ENCODE assay signal across 9 cellular contexts in genomic region chr18:62999392-62999791, GRCh38.
DNase-seq lines count a peak whose midpoint lies in the region; ATAC-seq, FAIRE-seq and TF ChIP-seq lines count a peak whose summit lies in the region.
"Had no signal": no experiment of that assay in that cellular context is flagged by ENCODE, and none has a peak within 500 bp of the region (broad histone marks: within the 10 kb centered on the region; RNA-seq: fewer than 3 reads in every experiment).

No MANE protein-coding gene starts in this region.

- H4K20me1 ChIP-seq in astrocyte (ENCODE audit: insufficient read depth, low read length) = no peaks in the 10 kb centered on the region

- ATAC-seq in Right ventricle myocardium inferior = peak; percentile 87
- no peak for ATAC-seq in HG03097 (IDR thresholded peaks at IDR 0.05; ENCODE audit: low FRiP score, unreplicated experiment)
- no peak for ATAC-seq in HG03439 (IDR thresholded peaks at IDR 0.05; ENCODE audit: unreplicated experiment)

- peaks cover 3% of the 10 kb centered on the region for H3K27me3 Mint-ChIP-seq in astrocyte (ENCODE audit: low read depth, unreplicated experiment)

- peaks cover 3% of the 10 kb centered on the region for H3K9me3 ChIP-seq in astrocyte (ENCODE audit: insufficient read depth, low read depth, low read length)

- H3K4me3 Mint-ChIP-seq in astrocyte (ENCODE audit: unreplicated experiment) = no peak overlapping the region
- H3K4me3 Mint-ChIP-seq: neural progenitor cell had no signal

- no peaks in the 10 kb centered on the region for H3K4me1 Mint-ChIP-seq in astrocyte (ENCODE audit: low read depth, unreplicated experiment)

- no peak for TF ChIP-seq CTCF in AG10803 (conservative IDR thresholded peaks at IDR 0.05; ENCODE audit: low read length)
- no peak for TF ChIP-seq CTCF in astrocyte (IDR thresholded peaks at IDR 0.05; ENCODE audit: insufficient read depth, low read depth, low read length)

- peak; percentile 5 for FAIRE-seq in astrocyte (lab: Jason Lieb, UNC)

- H3K4me2 ChIP-seq in astrocyte (ENCODE audit: low read length) = no peak overlapping the region
- H3K4me2 ChIP-seq: neural progenitor cell had no signal

- no peaks in the 10 kb centered on the region for H3K36me3 Mint-ChIP-seq in astrocyte (ENCODE audit: low read depth, unreplicated experiment)
- H3K36me3 Mint-ChIP-seq: neural progenitor cell had no signal

- H3K36me3 ChIP-seq in astrocyte (ENCODE audit: insufficient read depth, low read length) = no peaks in the 10 kb centered on the region
- H3K36me3 ChIP-seq: neural progenitor cell had no signal

- DNase-seq in AG10803 (ENCODE audit: low read depth) (peak; percentile 27), astrocyte (ENCODE audit: low read depth) (peak; percentile 73), Right ventricle myocardium inferior (ENCODE audit: missing footprints) (no peak), pulmonary artery endothelial cell (ENCODE audit: low read depth, low spot score) (peak; percentile 83), NCI-H2227 treated with DMSO at 0.1 percent for 48 hours (lab: John Stamatoyannopoulos, UW) (no peak), SHP77 treated with DMSO at 0.1 percent for 48 hours (lab: John Stamatoyannopoulos, UW) (no peak)

- intact Hi-C loops in Right ventricle myocardium inferior (cut with DNase I) = no loop called here

- no peak overlapping the region for H3K9ac ChIP-seq in astrocyte (ENCODE audit: low read length)
- H3K9ac ChIP-seq: neural progenitor cell had no signal

- H3K27ac ChIP-seq in astrocyte (ENCODE audit: low read depth, low read length) = no peak overlapping the region
- H3K27ac ChIP-seq: neural progenitor cell had no signal

- H3K27ac Mint-ChIP-seq in astrocyte (ENCODE audit: unreplicated experiment) = no peak overlapping the region
- H3K27ac Mint-ChIP-seq: neural progenitor cell had no signal

- H3K4me3 ChIP-seq in AG10803 (ENCODE audit: low read length) (no peak overlapping the region), astrocyte (ENCODE audit: insufficient read depth, low read depth, low read length) (no peak overlapping the region)
- H3K4me3 ChIP-seq: neural progenitor cell had no signal

- H3K79me2 ChIP-seq in astrocyte (ENCODE audit: insufficient read depth, low read length) = no peaks in the 10 kb centered on the region

- peaks cover 3% of the 10 kb centered on the region for H3K9me3 Mint-ChIP-seq in astrocyte (ENCODE audit: unreplicated experiment)
- H3K9me3 Mint-ChIP-seq: neural progenitor cell had no signal

- H3K27me3 ChIP-seq in astrocyte (ENCODE audit: insufficient read depth, low read length) = no peaks in the 10 kb centered on the region
- H3K27me3 ChIP-seq: neural progenitor cell had no signal

- H2AFZ ChIP-seq in astrocyte (ENCODE audit: low read depth, low read length) = no peak overlapping the region
- H2AFZ ChIP-seq: neural progenitor cell had no signal

- no peaks in the 10 kb centered on the region for H3K4me1 ChIP-seq in astrocyte (ENCODE audit: insufficient read depth, low read length)
- H3K4me1 ChIP-seq: neural progenitor cell had no signal

Comparison
In these comparisons a context has a peak if more than half of its experiments do, and no peak if none do; other contexts are left out.
1. DNase-seq: peak in AG10803 (single experiment), astrocyte (single experiment) and pulmonary artery endothelial cell (single experiment); none in Right ventricle myocardium inferior (single experiment), NCI-H2227 treated with DMSO at 0.1 percent for 48 hours (single experiment) and SHP77 treated with DMSO at 0.1 percent for 48 hours (single experiment).